In genomic region chr2:179990676-179991317, GRCh38 we compare ENCODE assay signal across 21 cellular contexts. TPM values are rescaled to one million over a fixed set of nuclear protein-coding genes. Genes with fewer than 3 reads are reported as not detected.
DNase-seq lines count a peak whose midpoint lies in the region; ATAC-seq and TF ChIP-seq lines count a peak whose summit lies in the region.
"Had no signal": no experiment of that assay in that cellular context is flagged by ENCODE, and none has a peak within 500 bp of the region (broad histone marks: within the 10 kb centered on the region; RNA-seq: fewer than 3 reads in every experiment).

No MANE protein-coding gene starts in this region.

- H3K27ac Mint-ChIP-seq in activated T-cell treated with anti-CD3 and anti-CD28 coated beads, Interleukin-2, amount 50 U/mL, for 72 hours: peak overlapping the region; percentile 83
- H3K27ac Mint-ChIP-seq in CD8-positive, alpha-beta T cell: peak overlapping the region; percentile 68
- H3K27ac Mint-ChIP-seq in activated T-helper 17 cell treated with anti-CD3 and anti-CD28 coated beads, Interleukin-2, amount 50 U/mL, for 72 hours: peak overlapping the region; percentile 86
- peak overlapping the region; percentile 71 for H3K27ac Mint-ChIP-seq in nephron progenitor cell

- H3K27ac ChIP-seq in CD8-positive, alpha-beta T cell (ENCODE audit: low read depth, low read length): no peak overlapping the region
- no peak overlapping the region for H3K27ac ChIP-seq in ovary
- H3K27ac ChIP-seq: adrenal gland; BLaER1 treated with 17β-estradiol and CSF1 and Interleukin-3, amounts not matched to agents 10 nM and 100 nM; breast epithelium; RWPE1; testis; uterus; WERI-Rb-1 had no signal

- no peak for TF ChIP-seq POLR2A in ovary (IDR thresholded peaks at IDR 0.05)

- no peak for DNase-seq in activated T-cell treated with anti-CD3 and anti-CD28 coated beads, Interleukin-2, amount 50 U/mL, for 72 hours
- DNase-seq in activated T-cell treated with anti-CD3 and anti-CD28 coated beads, Interleukin-2, amount 50 U/mL, for 48 hours: no peak
- DNase-seq in CD8-positive, alpha-beta T cell: no peak
- DNase-seq in nephron progenitor cell (no peak), NCI-H1417 (lab: John Stamatoyannopoulos, UW) (no peak), mesenteric fat pad (ENCODE audit: low spot score) (no peak), ovary (no peak)
- DNase-seq: activated T-cell treated with anti-CD3 and anti-CD28 coated beads, Interleukin-2, amount 50 U/mL, for 4 hours; adrenal gland; glutamatergic neuron; mesenchymal stem cell; naive B cell; NCI-H1436 treated with DMSO at 0.1 percent for 48 hours; SK-N-SH; testis; uterus had no signal

- H3K4me1 ChIP-seq in CD8-positive, alpha-beta T cell (ENCODE audit: insufficient read depth, low read length): peaks cover 3% of the 10 kb centered on the region
- no peaks in the 10 kb centered on the region for H3K4me1 ChIP-seq in ovary (ENCODE audit: insufficient read depth)
- H3K4me1 ChIP-seq: breast epithelium, uterus had no signal

- no peak for TF ChIP-seq CTCF in CD8-positive, alpha-beta T cell (IDR thresholded peaks at IDR 0.05)
- TF ChIP-seq CTCF in nephron progenitor cell (IDR thresholded peaks at IDR 0.05) (no peak), ovary (IDR thresholded peaks at IDR 0.05) (no peak)

- H3K4me3 Mint-ChIP-seq in activated T-cell treated with anti-CD3 and anti-CD28 coated beads, Interleukin-2, amount 50 U/mL, for 72 hours: peak overlapping the region in 1 of 2 donors; percentile 5
- no peak overlapping the region for H3K4me3 Mint-ChIP-seq in CD8-positive, alpha-beta T cell
- peak overlapping the region; percentile 25 for H3K4me3 Mint-ChIP-seq in activated T-helper 17 cell treated with anti-CD3 and anti-CD28 coated beads, Interleukin-2, amount 50 U/mL, for 72 hours
- no peak overlapping the region for H3K4me3 Mint-ChIP-seq in nephron progenitor cell
- H3K4me3 Mint-ChIP-seq: activated T-cell treated with anti-CD3 and anti-CD28 coated beads, Interleukin-2, amount 50 U/mL, for 4 hours had no signal

- H3K27me3 ChIP-seq in CD8-positive, alpha-beta T cell (ENCODE audit: insufficient read depth, low read length): no peaks in the 10 kb centered on the region
- no peaks in the 10 kb centered on the region for H3K27me3 ChIP-seq in ovary
- H3K27me3 ChIP-seq: adrenal gland; BLaER1 treated with 17β-estradiol and CSF1 and Interleukin-3, amounts not matched to agents 10 nM and 100 nM; breast epithelium; testis; uterus had no signal

- POLR2A ChIA-PET in CD8-positive, alpha-beta T cell (lab: Charles Lee): no interaction called here

- ATAC-seq in activated T-cell treated with anti-CD3 and anti-CD28 coated beads, Interleukin-2, amount 50 U/mL, for 72 hours (replicated peaks in 1 of 2): peak; percentile 22 to 71
- no peak for ATAC-seq in CD8-positive, alpha-beta T cell
- ATAC-seq in activated T-helper 17 cell treated with anti-CD3 and anti-CD28 coated beads, Interleukin-2, amount 50 U/mL, for 72 hours (replicated peaks): peak; percentile 85

- no peaks in the 10 kb centered on the region for H3K27me3 Mint-ChIP-seq in activated T-cell treated with anti-CD3 and anti-CD28 coated beads, Interleukin-2, amount 50 U/mL, for 72 hours (ENCODE audit: low read depth)
- no peaks in the 10 kb centered on the region for H3K27me3 Mint-ChIP-seq in CD8-positive, alpha-beta T cell (ENCODE audit: low read depth)
- H3K27me3 Mint-ChIP-seq in activated T-helper 17 cell treated with anti-CD3 and anti-CD28 coated beads, Interleukin-2, amount 50 U/mL, for 72 hours: no peaks in the 10 kb centered on the region
- no peaks in the 10 kb centered on the region for H3K27me3 Mint-ChIP-seq in nephron progenitor cell (ENCODE audit: low read depth, poor library complexity)
- H3K27me3 Mint-ChIP-seq: naive B cell had no signal

- no peak for TF ChIP-seq EP300 in ovary (IDR thresholded peaks at IDR 0.05)

- CTCF ChIA-PET in CD8-positive, alpha-beta T cell (lab: Charles Lee): no interaction called here

- H3K4me3 ChIP-seq in CD8-positive, alpha-beta T cell (ENCODE audit: low read depth, low read length): no peak overlapping the region
- H3K4me3 ChIP-seq in ovary: no peak overlapping the region
- H3K4me3 ChIP-seq: adrenal gland; BLaER1 treated with 17β-estradiol and CSF1 and Interleukin-3, amounts not matched to agents 10 nM and 100 nM; breast epithelium; testis; uterus had no signal

- H3K9me3 Mint-ChIP-seq in activated T-cell treated with anti-CD3 and anti-CD28 coated beads, Interleukin-2, amount 50 U/mL, for 72 hours: no peaks in the 10 kb centered on the region
- H3K9me3 Mint-ChIP-seq in CD8-positive, alpha-beta T cell: no peaks in the 10 kb centered on the region
- H3K9me3 Mint-ChIP-seq in activated T-helper 17 cell treated with anti-CD3 and anti-CD28 coated beads, Interleukin-2, amount 50 U/mL, for 72 hours: no peaks in the 10 kb centered on the region
- no peaks in the 10 kb centered on the region for H3K9me3 Mint-ChIP-seq in nephron progenitor cell
- H3K9me3 Mint-ChIP-seq: activated T-cell treated with anti-CD3 and anti-CD28 coated beads, Interleukin-2, amount 50 U/mL, for 4 hours; naive B cell had no signal

- H3K36me3 Mint-ChIP-seq in activated T-cell treated with anti-CD3 and anti-CD28 coated beads, Interleukin-2, amount 50 U/mL, for 72 hours (ENCODE audit: insufficient read depth in 2 of 2): peaks cover 4 to 31% of the 10 kb centered on the region in 2 donors
- H3K36me3 Mint-ChIP-seq in CD8-positive, alpha-beta T cell: peaks cover 73% of the 10 kb centered on the region
- peaks cover 83% of the 10 kb centered on the region for H3K36me3 Mint-ChIP-seq in activated T-helper 17 cell treated with anti-CD3 and anti-CD28 coated beads, Interleukin-2, amount 50 U/mL, for 72 hours (ENCODE audit: low read depth)
- H3K36me3 Mint-ChIP-seq in nephron progenitor cell (ENCODE audit: low read depth): peaks cover 35% of the 10 kb centered on the region

- peaks cover 21% of the 10 kb centered on the region for H3K36me3 ChIP-seq in CD8-positive, alpha-beta T cell (ENCODE audit: insufficient read depth, low read length)
- H3K36me3 ChIP-seq in ovary: no peaks in the 10 kb centered on the region
- H3K36me3 ChIP-seq: breast epithelium, uterus had no signal

- H3K4me1 Mint-ChIP-seq in activated T-cell treated with anti-CD3 and anti-CD28 coated beads, Interleukin-2, amount 50 U/mL, for 72 hours (ENCODE audit: low read depth): peaks cover 34% of the 10 kb centered on the region
- H3K4me1 Mint-ChIP-seq in CD8-positive, alpha-beta T cell (ENCODE audit: low read depth): peaks cover 50% of the 10 kb centered on the region
- peaks cover 21% of the 10 kb centered on the region for H3K4me1 Mint-ChIP-seq in activated T-helper 17 cell treated with anti-CD3 and anti-CD28 coated beads, Interleukin-2, amount 50 U/mL, for 72 hours
- peaks cover 6% of the 10 kb centered on the region for H3K4me1 Mint-ChIP-seq in nephron progenitor cell

- 74 to 77% (median 77%) methylated on average over 5 of the region's 5 CpGs for WGBS in ovary, 3 donors

- intact Hi-C loops in CD8-positive, alpha-beta T cell (cut with DNase I, micrococcal nuclease): no loop called here
- intact Hi-C loops in ovary (cut with DNase I): no loop called here

- no peaks in the 10 kb centered on the region for H3K9me3 ChIP-seq in CD8-positive, alpha-beta T cell (ENCODE audit: low read length)
- no peaks in the 10 kb centered on the region for H3K9me3 ChIP-seq in ovary
- H3K9me3 ChIP-seq: adrenal gland; BLaER1 treated with 17β-estradiol and CSF1 and Interleukin-3, amounts not matched to agents 10 nM and 100 nM; breast epithelium; SK-N-SH; testis; uterus had no signal

RNA-seq across cellular contexts. Expression of gene CWC22, which starts 16.3 kb away (rescaled TPM):
- total RNA-seq in activated T-cell treated with anti-CD3 and anti-CD28 coated beads, Interleukin-2, amount 50 U/mL, for 72 hours: 10 to 100 TPM; 28.0 to 33.4 TPM
- total RNA-seq in CD8-positive, alpha-beta T cell: 10 to 100 TPM; 13.8 to 15.3 TPM
- 10 to 100 TPM; 21.5 to 24.2 TPM for total RNA-seq in activated T-helper 17 cell treated with anti-CD3 and anti-CD28 coated beads, Interleukin-2, amount 50 U/mL, for 72 hours
- total RNA-seq in mesenteric fat pad (16.6 TPM), ovary (10 to 100 TPM; 16.0 to 25.2 (median 20.8) TPM)
- 10 to 100 TPM; 14.9 to 16.6 TPM for polyA plus RNA-seq in ovary
